In genomic region chr5:160646033-160646432, GRCh38 we compare ENCODE assay signal across 7 cellular contexts.
"Had no signal": no experiment of that assay in that cellular context is flagged by ENCODE, and none has a peak within 500 bp of the region (broad histone marks: within the 10 kb centered on the region; RNA-seq: fewer than 3 reads in every experiment).

No MANE protein-coding gene starts in this region.

- FAIRE-seq: G401.6, GM12891, GM12892, GM18507, GM19239 had no signal

- DNase-seq: GDM1, GF-D8 had no signal
